In genomic region chr6:120894077-120894476, GRCh38 we compare ENCODE assay signal across 19 cellular contexts.
DNase-seq lines count a peak whose midpoint lies in the region; ATAC-seq lines count a peak whose summit lies in the region.
"Had no signal": no experiment of that assay in that cellular context is flagged by ENCODE, and none has a peak within 500 bp of the region (broad histone marks: within the 10 kb centered on the region; RNA-seq: fewer than 3 reads in every experiment).

No MANE protein-coding gene starts in this region.

- DNase-seq in DMS53 treated with DMSO at 0.1 percent for 48 hours (lab: John Stamatoyannopoulos, UW; ENCODE audit: unreplicated experiment) = peak; percentile 66
- DNase-seq in NK-92 treated with Interleukin-12 subunit alpha and Interleukin-12 subunit beta, amount 100 ng/mL, for 24 hours (lab: John Stamatoyannopoulos, UW) = no peak
- no peak for DNase-seq in NCI-H1048 (lab: John Stamatoyannopoulos, UW)
- DNase-seq in activated naive CD4-positive, alpha-beta T cell treated with Interleukin-2 at 50 U/mL for 16 hours = no peak
- no peak for DNase-seq in NCI-H2171 (lab: John Stamatoyannopoulos, UW)
- DNase-seq: activated CD8-positive, alpha-beta T cell treated with anti-CD3 and anti-CD28 coated beads, Interleukin-2, amount 10 ng/mL, durations not matched to agents 7 days and 5 days; DMS 273 treated with DMSO at 0.1 percent for 48 hours; immature natural killer cell; Kasumi-1; mammary epithelial cell; naive thymus-derived CD8-positive, alpha-beta T cell; NCI-H1417; NCI-H226; spleen; trophoblast cell had no signal

- ATAC-seq in GM19395 (IDR thresholded peaks at IDR 0.05; ENCODE audit: unreplicated experiment) (peak; percentile 84), HG02759 (IDR thresholded peaks at IDR 0.05; ENCODE audit: unreplicated experiment) (peak; percentile 86), HG03469 (IDR thresholded peaks at IDR 0.05; ENCODE audit: unreplicated experiment) (peak; percentile 81)
- ATAC-seq: activated CD8-positive, alpha-beta T cell treated with anti-CD3 and anti-CD28 coated beads, Interleukin-2, amount 10 ng/mL, durations not matched to agents 7 days and 5 days; naive thymus-derived CD8-positive, alpha-beta T cell; stimulated activated memory B cell treated with anti-CD40 and anti-IgM and Interleukin-4, amounts not matched to agents 10 μg/mL and 1 μg/mL and 100 μg/mL, for 72 hours had no signal
